ENCODE assay signal across 8 cellular contexts in the genomic region with DNA sequence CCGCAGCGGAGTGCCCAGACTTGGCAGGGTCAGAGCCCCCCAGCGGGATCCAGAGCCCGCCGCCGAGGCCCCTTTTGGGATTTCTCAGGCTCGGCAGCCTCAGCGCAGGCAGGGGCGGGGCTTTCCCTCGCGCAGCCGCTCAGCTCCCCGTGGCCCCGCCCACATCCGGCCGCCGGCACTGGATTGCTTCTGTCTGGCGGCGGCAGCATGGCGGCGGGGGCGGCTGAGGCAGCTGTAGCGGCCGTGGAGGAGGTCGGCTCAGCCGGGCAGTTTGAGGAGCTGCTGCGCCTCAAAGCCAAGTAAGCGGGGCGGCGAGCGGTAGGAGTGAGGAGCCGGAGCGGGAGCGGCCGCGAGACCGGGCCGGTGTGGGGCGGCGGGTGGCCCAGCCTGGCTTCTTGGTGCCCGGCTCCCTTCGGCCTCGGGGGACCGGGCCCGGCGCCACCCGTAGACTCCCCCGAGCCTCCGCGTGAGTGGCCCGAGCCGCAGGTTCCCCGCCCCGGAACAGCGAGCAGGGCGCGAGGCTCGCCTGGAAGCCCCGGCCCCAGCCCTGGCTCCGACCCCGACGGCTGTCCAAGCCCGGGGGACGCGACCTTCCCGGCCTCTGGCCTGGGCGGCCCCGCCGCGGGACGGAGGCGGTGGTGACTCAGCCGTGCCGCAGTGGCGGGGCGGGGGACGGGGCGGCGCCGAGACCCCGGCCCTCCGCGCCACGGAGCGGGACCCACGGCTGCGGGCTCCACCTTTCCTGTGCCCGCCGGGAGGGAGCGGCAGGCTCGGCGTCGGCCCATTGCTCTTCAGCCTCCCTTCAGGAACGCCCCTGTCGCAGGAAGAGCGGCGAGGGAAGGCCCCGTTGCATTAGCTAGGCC. TPM values are rescaled to one million over a fixed set of nuclear protein-coding genes. Genes with fewer than 3 reads are reported as not detected.
A peak's percentile ranks its signal among the peaks of the same experiment; 100 is the strongest.
DNase-seq lines count a peak whose midpoint lies in the region; ATAC-seq and TF ChIP-seq lines count a peak whose summit lies in the region.

Gene GLRX3 (plus strand): TSS at position 178 of the 863 bp plus-strand sequence. CDS start 30 bp downstream, at position 208.

- H3K9me3 Mint-ChIP-seq in activated CD4-positive, alpha-beta T cell treated with anti-CD3 and anti-CD28 coated beads, Interleukin-2, amount 10 ng/mL, durations not matched to agents 7 days and 5 days, result no peaks in the 10 kb centered on the region

- peak within 1 kb of the TSS; percentile 88 for H3K4me3 Mint-ChIP-seq in activated CD4-positive, alpha-beta T cell treated with anti-CD3 and anti-CD28 coated beads, Interleukin-2, amount 10 ng/mL, durations not matched to agents 7 days and 5 days

- peaks cover 13% of the 10 kb centered on the region for H3K27me3 Mint-ChIP-seq in activated CD4-positive, alpha-beta T cell treated with anti-CD3 and anti-CD28 coated beads, Interleukin-2, amount 10 ng/mL, durations not matched to agents 7 days and 5 days

- peak within 1 kb of the TSS; percentile 92 for H3K27ac Mint-ChIP-seq in activated CD4-positive, alpha-beta T cell treated with anti-CD3 and anti-CD28 coated beads, Interleukin-2, amount 10 ng/mL, durations not matched to agents 7 days and 5 days

- DNase-seq in AG10803 (ENCODE audit: low read depth) (peak; percentile 83), NCI-H510A (lab: John Stamatoyannopoulos, UW) (peak; percentile 75), coronary artery (ENCODE audit: low spot score) (peak; percentile 87), left kidney (ENCODE audit: low read depth, low spot score) (peak; percentile 96)
- DNase-seq in activated CD4-positive, alpha-beta T cell treated with anti-CD3 and anti-CD28 coated beads, Interleukin-2, amount 10 ng/mL, durations not matched to agents 7 days and 5 days, result peak; percentile 88
- DNase-seq in stimulated activated CD4-positive, alpha-beta T cell treated with anti-CD3 and anti-CD28 coated beads, Interleukin-2, amount 100 ng/mL, for 24 hours, result peak; percentile 93 to 94

- TF ChIP-seq CTCF in AG10803 (conservative IDR thresholded peaks at IDR 0.05; ENCODE audit: low read length), result no peak
- TF ChIP-seq CTCF in coronary artery (IDR thresholded peaks at IDR 0.05), result no peak

- CTCF ChIA-PET in activated CD4-positive, alpha-beta T cell treated with anti-CD3 and anti-CD28 coated beads, Interleukin-2, amount 10 ng/mL, durations not matched to agents 7 days and 5 days (lab: Charles Lee), result interaction anchor here (0.6 to 4.2 kb wide), 8 partner anchors 8 to 279 kb away, joined by 3 to 18 read pairs (median 4); partner anchors contain the start of gene C10orf143

- H3K27ac ChIP-seq in coronary artery, result peak within 1 kb of the TSS; percentile 47 to 86

- POLR2A ChIA-PET in activated CD4-positive, alpha-beta T cell treated with anti-CD3 and anti-CD28 coated beads, Interleukin-2, amount 10 ng/mL, durations not matched to agents 7 days and 5 days (lab: Charles Lee), result interaction anchor here (0.6 to 1.1 kb wide), 5 partner anchors 9 to 42 kb away, joined by 3 to 9 read pairs (median 4); partner anchors contain the start of gene C10orf143

- H3K36me3 Mint-ChIP-seq in activated CD4-positive, alpha-beta T cell treated with anti-CD3 and anti-CD28 coated beads, Interleukin-2, amount 10 ng/mL, durations not matched to agents 7 days and 5 days (ENCODE audit: low read depth), result peaks cover 16% of the 10 kb centered on the region

- H3K4me1 Mint-ChIP-seq in activated CD4-positive, alpha-beta T cell treated with anti-CD3 and anti-CD28 coated beads, Interleukin-2, amount 10 ng/mL, durations not matched to agents 7 days and 5 days, result peaks cover 43% of the 10 kb centered on the region

- peak; percentile 85 for ATAC-seq in GM18907 (IDR thresholded peaks at IDR 0.05; ENCODE audit: unreplicated experiment)
- peak; percentile 81 for ATAC-seq in HG03139 (IDR thresholded peaks at IDR 0.05; ENCODE audit: unreplicated experiment)

- H3K4me3 ChIP-seq in AG10803 (ENCODE audit: low read length) (peak within 1 kb of the TSS; percentile 78), coronary artery (peak within 1 kb of the TSS; percentile 91)

RNA-seq across cellular contexts. Expression of gene GLRX3, which starts in this region (rescaled TPM):
- total RNA-seq in activated CD4-positive, alpha-beta T cell treated with anti-CD3 and anti-CD28 coated beads, Interleukin-2, amount 10 ng/mL, durations not matched to agents 7 days and 5 days, result 10 to 100 TPM; 78.7 to 90.1 TPM

Comparison
In these comparisons a context has a peak if more than half of its experiments do, and no peak if none do; other contexts are left out.
1. Peak in every context shown above with its lines: DNase-seq, ATAC-seq, H3K4me3 ChIP-seq and H3K27ac ChIP-seq.